ENCODE assay signal across 26 cellular contexts in genomic region chr15:85870216-85871014, GRCh38.
"Had no signal": no experiment of that assay in that cellular context is flagged by ENCODE, and none has a peak within 500 bp of the region (broad histone marks: within the 10 kb centered on the region; RNA-seq: fewer than 3 reads in every experiment).

No MANE protein-coding gene starts in this region.

- H3K9me3 ChIP-seq: gastrocnemius medialis, neutrophil, upper lobe of left lung had no signal

- ATAC-seq: gastrocnemius medialis; left cardiac atrium; left ventricle myocardium superior; sciatic nerve; stimulated activated memory B cell treated with anti-CD40 and anti-IgM and Interleukin-4, amounts not matched to agents 10 μg/mL and 1 μg/mL and 100 μg/mL, for 72 hours; stimulated activated naive CD8-positive, alpha-beta T cell treated with anti-CD3 and anti-CD28 coated beads, Interleukin-15, amount 100 ng/mL, for 72 hours had no signal

- DNase-seq: activated B cell treated with CpG ODN at 0.5 μM for 24 hours; activated effector memory CD4-positive, alpha-beta T cell treated with anti-CD3 and anti-CD28 coated beads, Interleukin-2, amount 50 U/mL, for 16 hours; activated naive CD4-positive, alpha-beta T cell treated with anti-CD3 and anti-CD28 coated beads, Interleukin-2, amount 10 ng/mL, durations not matched to agents 7 days and 5 days; activated T-cell treated with anti-CD3 and anti-CD28 coated beads for 4 hours; amniotic stem cell; brain microvascular endothelial cell; dorsolateral prefrontal cortex; effector memory CD4-positive, alpha-beta T cell; erythroblast; gastrocnemius medialis; left cardiac atrium; left ventricle myocardium superior; mammary epithelial cell; naive B cell; nephron progenitor cell; retina; small intestine; stimulated activated CD4-positive, alpha-beta T cell treated with anti-CD3 and anti-CD28 coated beads, Interleukin-4, amount 100 ng/mL, for 24 hours; stimulated activated naive CD8-positive, alpha-beta T cell treated with anti-CD3 and anti-CD28 coated beads, Interleukin-15, amount 100 ng/mL, for 72 hours; substantia nigra had no signal

- H3K4me1 ChIP-seq: gastrocnemius medialis, upper lobe of left lung had no signal

- H3K36me3 ChIP-seq: brain microvascular endothelial cell, gastrocnemius medialis, neutrophil, upper lobe of left lung had no signal

- H3K4me3 ChIP-seq: coronary artery, dorsolateral prefrontal cortex, gastrocnemius medialis, hepatocyte, upper lobe of left lung had no signal
